In the genomic region with DNA sequence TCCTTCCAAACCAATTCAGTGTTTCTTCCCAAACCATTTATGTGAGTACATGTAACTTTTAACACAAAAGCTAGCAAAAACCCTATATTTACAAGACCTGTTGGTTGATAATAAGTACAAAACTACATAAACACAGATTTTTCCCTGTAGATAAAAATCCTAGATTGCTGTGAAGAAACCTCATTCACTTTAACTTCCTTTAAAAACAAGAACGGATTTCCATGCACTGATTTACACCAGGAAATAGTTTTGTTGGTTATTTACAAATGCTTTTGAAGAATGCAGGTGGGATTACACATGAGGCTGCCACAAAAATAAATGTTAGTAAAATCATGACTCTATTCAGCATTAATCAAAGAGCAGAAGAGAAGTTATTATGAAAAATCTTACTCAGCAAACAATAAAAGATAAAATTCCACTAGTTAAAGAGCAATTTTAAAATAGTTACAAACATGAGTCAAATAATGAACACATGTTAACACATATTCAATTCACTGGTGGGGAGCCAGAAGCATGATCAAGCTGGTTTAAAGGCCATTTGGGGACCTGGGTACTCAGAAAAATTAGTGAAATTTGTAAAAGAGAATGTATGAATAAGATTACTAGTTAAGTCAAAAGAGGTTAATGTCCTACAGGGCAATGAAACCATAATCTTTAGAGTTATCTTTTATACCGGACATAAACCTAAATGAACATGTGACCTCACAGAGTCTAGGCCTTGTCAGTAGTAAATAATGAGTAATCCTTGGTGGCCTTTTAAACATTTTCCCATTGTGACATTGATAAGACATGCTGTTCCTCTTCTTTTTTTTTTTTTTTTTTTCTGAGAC, we compare ENCODE assay signal across 15 cellular contexts.
DNase-seq lines count a peak whose midpoint lies in the region; ATAC-seq and TF ChIP-seq lines count a peak whose summit lies in the region.
"Had no signal": no experiment of that assay in that cellular context is flagged by ENCODE, and none has a peak within 500 bp of the region (broad histone marks: within the 10 kb centered on the region; RNA-seq: fewer than 3 reads in every experiment).

No MANE protein-coding gene starts in this region.

- no peaks in the 10 kb centered on the region for H3K27me3 Mint-ChIP-seq in activated CD4-positive, alpha-beta T cell treated with anti-CD3 and anti-CD28 coated beads for 36 hours
- H3K27me3 Mint-ChIP-seq in endodermal cell (ENCODE audit: insufficient read depth), result no peaks in the 10 kb centered on the region
- H3K27me3 Mint-ChIP-seq: memory B cell, type B pancreatic cell had no signal

- H3K4me3 ChIP-seq in PC-9, result no peak overlapping the region
- no peak overlapping the region for H3K4me3 ChIP-seq in endodermal cell (ENCODE audit: low read length)
- H3K4me3 ChIP-seq in osteoblast (ENCODE audit: insufficient read depth, low read length), result no peak overlapping the region
- no peak overlapping the region for H3K4me3 ChIP-seq in MM.1S (ENCODE audit: low read length)
- H3K4me3 ChIP-seq: esophagus squamous epithelium had no signal

- peak overlapping the region; percentile 97 for H3K27ac ChIP-seq in PC-9
- H3K27ac ChIP-seq in endodermal cell (ENCODE audit: low read depth, low read length), result no peak overlapping the region
- peak overlapping the region; percentile 98 for H3K27ac ChIP-seq in osteoblast (ENCODE audit: low read depth, low read length)
- H3K27ac ChIP-seq in MM.1S (ENCODE audit: low read length), result no peak overlapping the region
- H3K27ac ChIP-seq: VCaP had no signal

- no peaks in the 10 kb centered on the region for H3K36me3 Mint-ChIP-seq in activated CD4-positive, alpha-beta T cell treated with anti-CD3 and anti-CD28 coated beads for 36 hours (ENCODE audit: low read depth)
- H3K36me3 Mint-ChIP-seq in endodermal cell (ENCODE audit: low read depth), result no peaks in the 10 kb centered on the region
- H3K36me3 Mint-ChIP-seq: memory B cell, type B pancreatic cell had no signal

- CTCF ChIA-PET in activated CD4-positive, alpha-beta T cell treated with anti-CD3 and anti-CD28 coated beads for 36 hours (lab: Charles Lee), result no interaction called here
- CTCF ChIA-PET in PC-9 (lab: Charles Lee), result interaction anchor here (0.6 to 0.7 kb wide), 2 partner anchors 185 to 313 kb away, joined by 3 to 10 read pairs; no protein-coding TSS in a partner anchor

- ATAC-seq in activated CD4-positive, alpha-beta T cell treated with anti-CD3 and anti-CD28 coated beads for 36 hours, result peak; percentile 33
- ATAC-seq in GM18909 (IDR thresholded peaks at IDR 0.05; ENCODE audit: poor library complexity, unreplicated experiment), result no peak

- H4K20me1 ChIP-seq in PC-9 (ENCODE audit: insufficient read depth), result no peaks in the 10 kb centered on the region
- no peaks in the 10 kb centered on the region for H4K20me1 ChIP-seq in osteoblast (ENCODE audit: insufficient read depth, low read length)
- no peaks in the 10 kb centered on the region for H4K20me1 ChIP-seq in MM.1S (ENCODE audit: insufficient read depth, low read length)

- H3K9ac ChIP-seq in endodermal cell (ENCODE audit: extremely low read depth, low read length, poor library complexity, severe bottlenecking) (no peak overlapping the region), MM.1S (ENCODE audit: low read length) (no peak overlapping the region)

- 0 out of 2 replicates have a peak overlapping the region, but pooled peaks have one; percentile 12 for H2AFZ ChIP-seq in PC-9
- no peak overlapping the region for H2AFZ ChIP-seq in osteoblast (ENCODE audit: low read length)
- no peak overlapping the region for H2AFZ ChIP-seq in MM.1S (ENCODE audit: low read length)

- H3K36me3 ChIP-seq in PC-9 (ENCODE audit: low read depth) (no peaks in the 10 kb centered on the region), endodermal cell (ENCODE audit: control insufficient read depth, insufficient read depth, low read length) (no peaks in the 10 kb centered on the region), osteoblast (ENCODE audit: insufficient read depth, low read length) (no peaks in the 10 kb centered on the region), MM.1S (replicated peaks; ENCODE audit: insufficient read depth, low read length) (no peaks in the 10 kb centered on the region)
- H3K36me3 ChIP-seq: esophagus squamous epithelium had no signal

- H3K9me2 ChIP-seq in PC-9 (ENCODE audit: insufficient read depth) (no peaks in the 10 kb centered on the region), MM.1S (replicated peaks; ENCODE audit: insufficient read depth, low read length) (no peaks in the 10 kb centered on the region)
- H3K9me2 ChIP-seq: SK-N-SH had no signal

- 92% methylated on average over 1 of the region's 2 CpGs; no CpG with 5 or more reads in 1 of the 2 experiments for WGBS in endodermal cell (ENCODE audit: insufficient coverage in 1 of 2, insufficient read length in 1 of 2), 2 experiments

- peaks cover 73% of the 10 kb centered on the region for H3K4me1 ChIP-seq in PC-9 (replicated peaks; ENCODE audit: insufficient read depth)
- peaks cover 7% of the 10 kb centered on the region for H3K4me1 ChIP-seq in endodermal cell (ENCODE audit: control insufficient read depth, insufficient read depth, low read length)
- H3K4me1 ChIP-seq in osteoblast (ENCODE audit: insufficient read depth, low read length), result peaks cover 32% of the 10 kb centered on the region
- H3K4me1 ChIP-seq in MM.1S (ENCODE audit: low read length), result peaks cover 8% of the 10 kb centered on the region

- H3K9me3 Mint-ChIP-seq in activated CD4-positive, alpha-beta T cell treated with anti-CD3 and anti-CD28 coated beads for 36 hours (ENCODE audit: low read depth), result no peaks in the 10 kb centered on the region
- no peaks in the 10 kb centered on the region for H3K9me3 Mint-ChIP-seq in endodermal cell
- H3K9me3 Mint-ChIP-seq: memory B cell, type B pancreatic cell had no signal

- no peaks in the 10 kb centered on the region for H3K79me2 ChIP-seq in PC-9 (ENCODE audit: low read depth)
- no peaks in the 10 kb centered on the region for H3K79me2 ChIP-seq in osteoblast (ENCODE audit: insufficient read depth, low read length)
- no peaks in the 10 kb centered on the region for H3K79me2 ChIP-seq in MM.1S (ENCODE audit: low read length)

- TF ChIP-seq CTCF in PC-9 (conservative IDR thresholded peaks at IDR 0.05) (no peak), endodermal cell (conservative IDR thresholded peaks at IDR 0.05) (no peak), osteoblast (IDR thresholded peaks at IDR 0.05; ENCODE audit: extremely low read depth, low read depth, low read length) (no peak), MM.1S (IDR thresholded peaks at IDR 0.05; ENCODE audit: low read length) (no peak)

- no peak for DNase-seq in activated CD4-positive, alpha-beta T cell treated with anti-CD3 and anti-CD28 coated beads for 36 hours
- no peak for DNase-seq in activated CD4-positive, alpha-beta T cell treated with anti-CD3 and anti-CD28 coated beads, Interleukin-2, amount 50 U/mL, for 1 hour
- DNase-seq in PC-9 (peak in 1 of 2 experiments; percentile 75), endodermal cell (no peak), osteoblast (ENCODE audit: insufficient read length, low spot score, missing footprints) (peak; percentile 13), NCI-H748 (lab: John Stamatoyannopoulos, UW; ENCODE audit: unreplicated experiment) (no peak), MM.1S (no peak)
- DNase-seq: esophagus squamous epithelium, Karpas-422, NCI-H2029 treated with DMSO at 0.1 percent for 48 hours, SK-N-SH had no signal

- POLR2A ChIA-PET in activated CD4-positive, alpha-beta T cell treated with anti-CD3 and anti-CD28 coated beads for 36 hours (lab: Charles Lee), result no interaction called here
- POLR2A ChIA-PET in PC-9 (lab: Charles Lee; ENCODE audit: unreplicated experiment), result no interaction called here

- H3K4me2 ChIP-seq in PC-9, result peak overlapping the region; percentile 68
- H3K4me2 ChIP-seq in osteoblast (ENCODE audit: insufficient read depth, low read length), result no peak overlapping the region
- no peak overlapping the region for H3K4me2 ChIP-seq in MM.1S (ENCODE audit: low read depth, low read length)
- H3K4me2 ChIP-seq: SK-N-SH had no signal

- BruUV-seq in PC-9 (replicated peaks; lab: Mats Ljungman, UMichigan), result no TSS peak

- H3K27me3 ChIP-seq in PC-9 (ENCODE audit: insufficient read depth, low read depth) (no peaks in the 10 kb centered on the region), endodermal cell (ENCODE audit: control insufficient read depth, insufficient read depth, low read length, poor library complexity, severe bottlenecking) (no peaks in the 10 kb centered on the region), osteoblast (ENCODE audit: insufficient read depth, low read length) (no peaks in the 10 kb centered on the region), MM.1S (replicated peaks; ENCODE audit: insufficient read depth, low read length) (no peaks in the 10 kb centered on the region)
- H3K27me3 ChIP-seq: esophagus squamous epithelium had no signal

- no peak overlapping the region for H3K27ac Mint-ChIP-seq in activated CD4-positive, alpha-beta T cell treated with anti-CD3 and anti-CD28 coated beads for 36 hours
- peak overlapping the region; percentile 76 for H3K27ac Mint-ChIP-seq in endodermal cell
- H3K27ac Mint-ChIP-seq: memory B cell had no signal

- intact Hi-C loops in activated CD4-positive, alpha-beta T cell treated with anti-CD3 and anti-CD28 coated beads for 36 hours (cut with DNase I, micrococcal nuclease), result no loop called here
- intact Hi-C loops in PC-9 (cut with micrococcal nuclease; ENCODE audit: unreplicated experiment), result loop anchor here (5.0 kb wide), 3 partner anchors 59 to 229 kb away; no protein-coding TSS in a partner anchor

- H3K4me1 Mint-ChIP-seq in activated CD4-positive, alpha-beta T cell treated with anti-CD3 and anti-CD28 coated beads for 36 hours, result peaks cover 14% of the 10 kb centered on the region
- peaks cover 45% of the 10 kb centered on the region for H3K4me1 Mint-ChIP-seq in endodermal cell
- H3K4me1 Mint-ChIP-seq: memory B cell had no signal

- H3K9me3 ChIP-seq in PC-9 (ENCODE audit: insufficient read depth, low read depth) (peaks cover 5% of the 10 kb centered on the region; the same call in 1 of the 2 replicates), endodermal cell (ENCODE audit: control insufficient read depth, low read length) (no peaks in the 10 kb centered on the region), osteoblast (ENCODE audit: low read depth, low read length) (no peaks in the 10 kb centered on the region), MM.1S (replicated peaks; ENCODE audit: insufficient read depth, low read length) (no peaks in the 10 kb centered on the region)
- H3K9me3 ChIP-seq: esophagus squamous epithelium, SK-N-SH had no signal

- peaks cover 43% of the 10 kb centered on the region for H3F3A ChIP-seq in PC-9 (ENCODE audit: insufficient read depth, low read depth)
- H3F3A ChIP-seq in MM.1S (ENCODE audit: insufficient read depth, low read length), result no peaks in the 10 kb centered on the region

- no peak overlapping the region for H3K4me3 Mint-ChIP-seq in activated CD4-positive, alpha-beta T cell treated with anti-CD3 and anti-CD28 coated beads for 36 hours
- peak overlapping the region; percentile 17 for H3K4me3 Mint-ChIP-seq in endodermal cell
- H3K4me3 Mint-ChIP-seq: memory B cell, type B pancreatic cell had no signal

Comparison
In these comparisons a context has a peak if more than half of its experiments do, and no peak if none do; other contexts are left out.
1. H3K27ac ChIP-seq: peak in PC-9 (single experiment) and osteoblast (single experiment); none in endodermal cell (single experiment) and MM.1S (single experiment).